ENCODE assay signal across 8 cellular contexts in the genomic region with DNA sequence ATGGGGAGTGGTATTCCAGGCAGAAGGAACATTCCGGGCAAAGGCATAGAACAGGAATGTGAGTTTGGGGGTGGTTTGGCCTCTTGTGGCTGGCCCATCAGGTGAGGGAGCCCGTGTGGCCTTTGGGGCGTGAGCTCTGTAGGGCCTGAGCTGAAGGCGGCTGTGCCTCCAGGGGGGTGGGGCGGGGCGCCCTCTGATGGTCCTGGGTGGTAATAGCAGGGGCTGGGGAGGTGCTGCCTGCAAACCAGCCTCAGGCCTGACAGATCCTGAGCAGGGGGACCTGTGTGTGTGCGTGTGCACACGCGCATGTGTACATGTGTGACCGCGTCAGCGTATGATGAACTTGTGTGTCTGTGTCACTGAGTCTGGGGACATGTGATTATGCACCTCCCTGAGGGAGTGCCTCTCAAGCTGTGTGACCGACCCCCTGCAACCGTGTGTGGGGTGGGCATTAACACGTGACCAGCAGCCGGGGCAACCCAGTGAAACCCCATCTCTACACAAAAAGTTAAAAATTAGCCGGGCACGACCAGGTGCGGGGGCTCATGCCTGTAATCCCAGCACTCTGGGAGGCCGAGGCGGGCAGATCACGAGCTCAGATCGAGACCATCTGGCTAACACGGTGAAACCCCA.
DNase-seq lines count a peak whose midpoint lies in the region; ATAC-seq, FAIRE-seq and TF ChIP-seq lines count a peak whose summit lies in the region.
"Not testable (repeated sequence)": the region's sequence is repeated elsewhere in the genome, so short reads cannot be mapped to it uniquely, and the experiment has no call there.

No MANE protein-coding gene starts in this region.

- H3K4me3 Mint-ChIP-seq in activated CD4-positive, alpha-beta memory T cell treated with anti-CD3 and anti-CD28 coated beads, Interleukin-2, amount 10 ng/mL, durations not matched to agents 7 days and 5 days; neural progenitor cell: not testable (repeated sequence)

- not testable (repeated sequence) for TF ChIP-seq POLR2A in H54 (IDR thresholded peaks at IDR 0.05; ENCODE audit: low read depth, low read length); heart left ventricle (IDR thresholded peaks at IDR 0.05)

- peak; percentile 46 for DNase-seq in CD1c-positive myeloid dendritic cell (ENCODE audit: extremely low spot score)
- peak; percentile 33 for DNase-seq in H54 (ENCODE audit: insufficient read length, low spot score)
- peak; percentile 63 for DNase-seq in activated CD4-positive, alpha-beta memory T cell treated with anti-CD3 and anti-CD28 coated beads, Interleukin-2, amount 10 ng/mL, durations not matched to agents 7 days and 5 days
- DNase-seq in astrocyte of the spinal cord (ENCODE audit: low read depth, low spot score), result not testable (repeated sequence)
- peak in 4 of 5 donors; percentile 26 to 69 (median 42) for DNase-seq in heart left ventricle
- DNase-seq in neural progenitor cell (ENCODE audit: low spot score), result peak; percentile 63
- DNase-seq in stimulated activated CD8-positive, alpha-beta memory T cell treated with anti-CD3 and anti-CD28 coated beads, Interleukin-7, amount 100 ng/mL, for 24 hours (ENCODE audit: low read depth), result peak; percentile 37

- POLR2A ChIA-PET in activated CD4-positive, alpha-beta memory T cell treated with anti-CD3 and anti-CD28 coated beads, Interleukin-2, amount 10 ng/mL, durations not matched to agents 7 days and 5 days (lab: Charles Lee), result not testable (repeated sequence)

- FAIRE-seq in H54 (lab: Jason Lieb, UNC), result not testable (repeated sequence)

- H3K4me3 ChIP-seq in OCI-LY3 (ENCODE audit: low read length); astrocyte of the spinal cord (ENCODE audit: low read depth, low read length); neural progenitor cell: not testable (repeated sequence)
- H3K4me3 ChIP-seq in heart left ventricle, result peak overlapping the region in 4 of 12 donors; percentile 4 to 21 (median 10)

- in situ Hi-C loops in astrocyte of the spinal cord (cut with HindIII; ENCODE audit: low sequenced_read_pairs), result not testable (repeated sequence)

- H3K9ac ChIP-seq in OCI-LY3 (ENCODE audit: low read length), result peak overlapping the region; percentile 55; the same call in 1 of the 2 replicates
- not testable (repeated sequence) for H3K9ac ChIP-seq in neural progenitor cell

- CTCF ChIA-PET in activated CD4-positive, alpha-beta memory T cell treated with anti-CD3 and anti-CD28 coated beads, Interleukin-2, amount 10 ng/mL, durations not matched to agents 7 days and 5 days (lab: Charles Lee), result interaction anchor here (4.6 kb wide), 1 partner anchor 10 kb away, joined by 23 read pairs; no protein-coding TSS in a partner anchor

- H3K36me3 ChIP-seq in OCI-LY3 (replicated peaks; ENCODE audit: low read depth, low read length); heart left ventricle; neural progenitor cell: not testable (repeated sequence)

- not testable (repeated sequence) for H3K9me3 Mint-ChIP-seq in activated CD4-positive, alpha-beta memory T cell treated with anti-CD3 and anti-CD28 coated beads, Interleukin-2, amount 10 ng/mL, durations not matched to agents 7 days and 5 days; neural progenitor cell

- not testable (repeated sequence) for H3K27ac Mint-ChIP-seq in activated CD4-positive, alpha-beta memory T cell treated with anti-CD3 and anti-CD28 coated beads, Interleukin-2, amount 10 ng/mL, durations not matched to agents 7 days and 5 days; neural progenitor cell

- H3F3A ChIP-seq in neural progenitor cell (ENCODE audit: low read depth), result not testable (repeated sequence)

- peak overlapping the region; percentile 34 for H3K4me2 ChIP-seq in OCI-LY3 (ENCODE audit: low read length)
- H3K4me2 ChIP-seq in neural progenitor cell, result not testable (repeated sequence)

- peak; percentile 53 to 69 (median 62) for ATAC-seq in heart left ventricle

- H3K27me3 ChIP-seq in OCI-LY3 (ENCODE audit: low read depth, low read length); heart left ventricle; neural progenitor cell: not testable (repeated sequence)

- H4K20me1 ChIP-seq in OCI-LY3 (ENCODE audit: insufficient read depth, low read length); neural progenitor cell (ENCODE audit: low read depth): not testable (repeated sequence)

- H3K9me3 ChIP-seq in OCI-LY3 (ENCODE audit: insufficient read depth, low read length); heart left ventricle; neural progenitor cell (ENCODE audit: low read depth): not testable (repeated sequence)

- not testable (repeated sequence) for H2AFZ ChIP-seq in OCI-LY3 (ENCODE audit: low read depth, low read length); neural progenitor cell (replicated peaks)

- not testable (repeated sequence) for H3K27me3 Mint-ChIP-seq in activated CD4-positive, alpha-beta memory T cell treated with anti-CD3 and anti-CD28 coated beads, Interleukin-2, amount 10 ng/mL, durations not matched to agents 7 days and 5 days; neural progenitor cell (ENCODE audit: insufficient read depth, low read depth)

- peak overlapping the region; percentile 90 for H3K27ac ChIP-seq in OCI-LY3 (ENCODE audit: low read length)
- not testable (repeated sequence) for H3K27ac ChIP-seq in heart left ventricle, neural progenitor cell

- H3K36me3 Mint-ChIP-seq in activated CD4-positive, alpha-beta memory T cell treated with anti-CD3 and anti-CD28 coated beads, Interleukin-2, amount 10 ng/mL, durations not matched to agents 7 days and 5 days (ENCODE audit: low read depth); neural progenitor cell: not testable (repeated sequence)

- intact Hi-C loops in heart left ventricle (cut with DNase I), result not testable (repeated sequence)

- H3K4me1 Mint-ChIP-seq in activated CD4-positive, alpha-beta memory T cell treated with anti-CD3 and anti-CD28 coated beads, Interleukin-2, amount 10 ng/mL, durations not matched to agents 7 days and 5 days; neural progenitor cell: not testable (repeated sequence)

- TF ChIP-seq CTCF in OCI-LY3 (IDR thresholded peaks at IDR 0.05; ENCODE audit: low read depth, low read length) (peak; percentile 54), astrocyte of the spinal cord (IDR thresholded peaks at IDR 0.05; ENCODE audit: low read depth, low read length) (peak; percentile 64), heart left ventricle (IDR thresholded peaks at IDR 0.05) (peak; percentile 42 to 68 (median 48)), neural progenitor cell (IDR thresholded peaks at IDR 0.05) (peak; percentile 61)

- 57 to 81% (median 63%) methylated on average over 19 to 24 of the region's 24 CpGs for WGBS in heart left ventricle, 4 donors

- H3K79me2 ChIP-seq in OCI-LY3 (ENCODE audit: low read length); neural progenitor cell (ENCODE audit: low read depth): not testable (repeated sequence)

- peaks cover 58% of the 10 kb centered on the region for H3K4me1 ChIP-seq in OCI-LY3 (ENCODE audit: low read length)
- not testable (repeated sequence) for H3K4me1 ChIP-seq in heart left ventricle, neural progenitor cell
